ENCODE assay signal across 1 cellular context in the genomic region with DNA sequence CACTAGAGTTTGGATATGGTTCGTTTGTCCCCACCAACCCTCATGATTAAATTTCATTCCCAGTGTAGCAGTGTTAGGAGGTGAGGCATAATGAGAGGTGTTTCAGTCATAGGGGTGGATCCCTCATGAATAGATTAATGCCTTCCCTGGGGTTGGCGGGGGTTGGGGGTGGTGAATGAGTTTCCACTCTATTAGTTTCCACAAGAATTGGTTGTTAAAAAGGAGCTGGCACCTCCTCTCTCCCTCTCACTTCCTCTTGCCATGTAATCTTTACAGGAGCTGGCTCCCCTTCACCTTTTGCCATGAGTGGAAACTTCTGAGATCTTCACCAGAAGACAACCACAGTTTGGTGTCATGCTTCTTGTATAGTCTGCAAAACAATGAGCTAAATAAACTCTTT.
TF ChIP-seq lines count a peak whose summit lies in the region.

No MANE protein-coding gene starts in this region.

TF ChIP-seq in K562, 482 proteins besides CTCF, POLR2A, EP300 and RAD21 (continued from another document):
- peak; percentile 14 for TF ChIP-seq PRDM10 (IDR thresholded peaks at IDR 0.05; ENCODE audit: partially characterized antibody)
TF ChIP-seq in K562: peak in this region for 1.
